Comparison of ENCODE assay signal across 13 cellular contexts in genomic region chr11:128289048-128289447, GRCh38.
DNase-seq lines count a peak whose midpoint lies in the region; FAIRE-seq and TF ChIP-seq lines count a peak whose summit lies in the region.
"Had no signal": no experiment of that assay in that cellular context is flagged by ENCODE, and none has a peak within 500 bp of the region (broad histone marks: within the 10 kb centered on the region; RNA-seq: fewer than 3 reads in every experiment).

No MANE protein-coding gene starts in this region.

- H3K27me3 ChIP-seq in dorsolateral prefrontal cortex, result peaks cover 0 to 32% (median 0%) of the 10 kb centered on the region in 45 donors

- DNase-seq in GM12892 (ENCODE audit: insufficient read length) (no peak), GM20000 (ENCODE audit: low spot score) (peak; percentile 24), SK-MEL-5 (ENCODE audit: low read depth, low spot score) (peak; percentile 90), immature natural killer cell (no peak), endothelial cell (ENCODE audit: low spot score) (no peak), middle frontal gyrus (ENCODE audit: extremely low spot score, low spot score) (no peak), AG08396 (ENCODE audit: low spot score) (no peak), dorsolateral prefrontal cortex (no peak)
- DNase-seq: mucosa of descending colon, NCI-H1417 treated with DMSO at 0.1 percent for 48 hours, PC-9 had no signal

- H3K9me3 Mint-ChIP-seq in immature natural killer cell (peaks cover 0 to 2% (median 0%) of the 10 kb centered on the region in 6 donors), endothelial cell (ENCODE audit: unreplicated experiment) (no peaks in the 10 kb centered on the region)

- no peak overlapping the region for H3K27ac ChIP-seq in dorsolateral prefrontal cortex
- H3K27ac ChIP-seq: PC-9 had no signal

- TF ChIP-seq CTCF in GM20000 (IDR thresholded peaks at IDR 0.05; ENCODE audit: extremely low read depth, missing control alignments) (no peak), endothelial cell (IDR thresholded peaks at IDR 0.05; ENCODE audit: unreplicated experiment) (no peak), dorsolateral prefrontal cortex (IDR thresholded peaks at IDR 0.05 in 54 of 56, conservative IDR thresholded peaks at IDR 0.05 in 2 of 56; ENCODE audit: low read depth in 1 of 56, partially characterized antibody in 56 of 56) (no peak)

- H3K27me3 Mint-ChIP-seq in immature natural killer cell (ENCODE audit: low read depth in 3 of 3), result peaks cover 0 to 9% (median 8%) of the 10 kb centered on the region in 3 donors
- H3K27me3 Mint-ChIP-seq in endothelial cell (ENCODE audit: unreplicated experiment), result no peaks in the 10 kb centered on the region

- H3K36me3 Mint-ChIP-seq in immature natural killer cell (peaks cover 0 to 3% (median 0%) of the 10 kb centered on the region in 3 donors), endothelial cell (ENCODE audit: low read depth, unreplicated experiment) (no peaks in the 10 kb centered on the region)

- TF ChIP-seq POLR2A in GM12892 (IDR thresholded peaks at IDR 0.05; ENCODE audit: low read depth, low read length), result no peak

- H3K4me1 Mint-ChIP-seq in immature natural killer cell (peaks cover 81 to 97% of the 10 kb centered on the region in 2 donors), endothelial cell (ENCODE audit: unreplicated experiment) (peaks cover 18% of the 10 kb centered on the region)

- in situ Hi-C loops in SK-MEL-5 (cut with HindIII; ENCODE audit: low pct_unique_long_range_greater_than_20kb, low sequenced_read_pairs), result loop anchor here (25.0 kb wide), 2 partner anchors 127 to 348 kb away; no protein-coding TSS in a partner anchor

- H3K4me3 Mint-ChIP-seq in immature natural killer cell, result peak overlapping the region in 1 of 5 donors; percentile 36
- H3K4me3 Mint-ChIP-seq in endothelial cell (ENCODE audit: unreplicated experiment), result no peak overlapping the region

- peak overlapping the region; percentile 97 to 99 (median 99) for H3K27ac Mint-ChIP-seq in immature natural killer cell
- no peak overlapping the region for H3K27ac Mint-ChIP-seq in endothelial cell (ENCODE audit: unreplicated experiment)

- intact Hi-C loops in dorsolateral prefrontal cortex (cut with DNase I), result no loop called here

- peak; percentile 97 for FAIRE-seq in GM12892 (lab: Jason Lieb, UNC)
- FAIRE-seq: HTR-8/SVneo had no signal

- no peak overlapping the region for H3K4me3 ChIP-seq in dorsolateral prefrontal cortex
- H3K4me3 ChIP-seq: HAP-1, mucosa of descending colon, PC-9 had no signal

Comparison
In these comparisons a context has a peak if more than half of its experiments do, and no peak if none do; other contexts are left out.
1. DNase-seq: peak in GM20000 (single experiment) and SK-MEL-5 (single experiment); none in GM12892 (single experiment), immature natural killer cell (0 of 3), endothelial cell (single experiment), middle frontal gyrus (single experiment), AG08396 (single experiment) and dorsolateral prefrontal cortex (0 of 10).